Comparison of ENCODE assay signal across 8 cellular contexts in genomic region chr16:49281481-49281842, GRCh38. TPM values are rescaled to one million over a fixed set of nuclear protein-coding genes. Genes with fewer than 3 reads are reported as not detected.
DNase-seq lines count a peak whose midpoint lies in the region; ATAC-seq, FAIRE-seq and TF ChIP-seq lines count a peak whose summit lies in the region.

Gene CBLN1 (minus strand): TSS chr16:49281838. CDS start chr16:49281465, 373 bp downstream.

- H3F3A ChIP-seq in GM23248 (ENCODE audit: insufficient read depth) (no peaks in the 10 kb centered on the region), PC-3 (ENCODE audit: low read length, unreplicated experiment) (no peaks in the 10 kb centered on the region)

- H2AFZ ChIP-seq in GM23248 (no peak within 1 kb of the TSS; the same call in 1 of the 2 replicates), PC-3 (ENCODE audit: low read length) (0 out of 2 replicates have a peak within 1 kb of the TSS, but pooled peaks have one; percentile 34)

- POLR2A ChIA-PET in PC-3 (lab: Charles Lee; ENCODE audit: unreplicated experiment): no interaction called here

- H3K4me3 ChIP-seq in GM23248 (peak within 1 kb of the TSS; percentile 43; the same call in 1 of the 2 replicates), PC-3 (ENCODE audit: low read length) (no peak within 1 kb of the TSS), right cardiac atrium (ENCODE audit: low read length) (peak within 1 kb of the TSS; percentile 48), small intestine (ENCODE audit: low read depth in 1 of 2, low read length in 2 of 2) (peak within 1 kb of the TSS in 1 of 2 donors; percentile 63)

- no peaks in the 10 kb centered on the region for H3K36me3 ChIP-seq in GM23248 (ENCODE audit: low read depth)
- H3K36me3 ChIP-seq in PC-3 (ENCODE audit: low read depth, low read length): no peaks in the 10 kb centered on the region
- H3K36me3 ChIP-seq in small intestine (ENCODE audit: control insufficient read depth in 2 of 2, insufficient read depth in 2 of 2, low read length in 2 of 2): no peaks in the 10 kb centered on the region

- H3K27me3 ChIP-seq in GM23248 (replicated peaks; ENCODE audit: insufficient read depth) (peaks cover 74% of the 10 kb centered on the region), PC-3 (ENCODE audit: low read length) (peaks cover 49% of the 10 kb centered on the region), right cardiac atrium (ENCODE audit: control insufficient read depth, insufficient read depth) (peaks cover 2% of the 10 kb centered on the region), small intestine (ENCODE audit: control insufficient read depth in 2 of 2, insufficient read depth in 2 of 2, low read length in 2 of 2) (peaks cover 6 to 54% of the 10 kb centered on the region in 2 donors)

- H3K4me2 ChIP-seq in GM23248 (ENCODE audit: unreplicated experiment): peak within 1 kb of the TSS; percentile 36
- H3K4me2 ChIP-seq in PC-3 (ENCODE audit: low read length): no peak within 1 kb of the TSS

- intact Hi-C loops in PC-3 (cut with micrococcal nuclease): no loop called here
- intact Hi-C loops in right cardiac atrium (cut with DNase I): no loop called here

- H3K9ac ChIP-seq in GM23248 (no peak within 1 kb of the TSS), PC-3 (ENCODE audit: low read length) (no peak within 1 kb of the TSS)

- H4K20me1 ChIP-seq in GM23248 (ENCODE audit: insufficient read depth) (no peaks in the 10 kb centered on the region), PC-3 (ENCODE audit: low read length) (no peaks in the 10 kb centered on the region)

- H3K4me1 ChIP-seq in GM23248 (ENCODE audit: insufficient read depth) (no peaks in the 10 kb centered on the region), PC-3 (ENCODE audit: insufficient read depth, low read length) (no peaks in the 10 kb centered on the region), right cardiac atrium (ENCODE audit: control insufficient read depth, insufficient read depth, low read length) (peaks cover 2% of the 10 kb centered on the region), small intestine (ENCODE audit: control insufficient read depth in 2 of 2, insufficient read depth in 1 of 2, low read depth in 1 of 2, low read length in 1 of 2) (peaks cover 3 to 4% of the 10 kb centered on the region in 2 donors)

- in situ Hi-C loops in GM23248 (cut with MboI): no loop called here

- no peak for DNase-seq in GM23248
- no peak for DNase-seq in PC-3
- DNase-seq in right cardiac atrium: no peak
- no peak for DNase-seq in small intestine
- no peak for DNase-seq in NCI-H69 (lab: John Stamatoyannopoulos, UW)
- DNase-seq in Kasumi-1 (lab: John Stamatoyannopoulos, UW): no peak
- no peak for DNase-seq in T-helper 9 cell
- DNase-seq in NCI-H2196 (lab: John Stamatoyannopoulos, UW; ENCODE audit: unreplicated experiment): no peak

- no peak for FAIRE-seq in small intestine (lab: Jason Lieb, UNC)

- ATAC-seq in PC-3: no peak
- ATAC-seq in right cardiac atrium: no peak

- CTCF ChIA-PET in PC-3 (lab: Charles Lee): no interaction called here

- H3K9me2 ChIP-seq in GM23248 (ENCODE audit: insufficient read depth) (no peaks in the 10 kb centered on the region), PC-3 (replicated peaks; ENCODE audit: low read length) (no peaks in the 10 kb centered on the region)

- TF ChIP-seq CTCF in PC-3 (conservative IDR thresholded peaks at IDR 0.05; ENCODE audit: low read depth, low read length): no peak

- no peaks in the 10 kb centered on the region for H3K79me2 ChIP-seq in GM23248 (ENCODE audit: insufficient read depth)
- no peaks in the 10 kb centered on the region for H3K79me2 ChIP-seq in PC-3 (ENCODE audit: low read length)

- H3K9me3 ChIP-seq in GM23248 (ENCODE audit: low read depth): no peaks in the 10 kb centered on the region
- no peaks in the 10 kb centered on the region for H3K9me3 ChIP-seq in PC-3 (ENCODE audit: low read length)
- H3K9me3 ChIP-seq in right cardiac atrium (ENCODE audit: control insufficient read depth, low read length): no peaks in the 10 kb centered on the region
- no peaks in the 10 kb centered on the region for H3K9me3 ChIP-seq in small intestine (ENCODE audit: control insufficient read depth, low read depth)

- no TSS peak for BruUV-seq in PC-3 (replicated peaks; lab: Mats Ljungman, UMichigan)

- 7 to 11% methylated on average over 18 to 44 of the region's 45 CpGs for WGBS in GM23248 (ENCODE audit: low coverage in 1 of 2, low lambda C conversion rate in 2 of 2, missing lambda C conversion rate in 2 of 2), 2 experiments
- WGBS in right cardiac atrium: 2% methylated on average over 45 of the region's 45 CpGs
- 0 to 2% (median 2%) methylated on average over 21 to 45 of the region's 45 CpGs for WGBS in small intestine, 3 donors

- no peak within 1 kb of the TSS for H3K27ac ChIP-seq in GM23248
- H3K27ac ChIP-seq in PC-3 (ENCODE audit: low read length): no peak within 1 kb of the TSS
- H3K27ac ChIP-seq in right cardiac atrium (ENCODE audit: low read length): no peak within 1 kb of the TSS
- H3K27ac ChIP-seq in small intestine (ENCODE audit: low read depth in 1 of 2, low read length in 1 of 2): peak within 1 kb of the TSS; percentile 86 to 94

RNA-seq across cellular contexts. Expression of gene CBLN1, which starts in this region (rescaled TPM):
- not detected in 2 replicates for total RNA-seq in GM23248 (2014; rRNA removed; shearing (Covaris generic))
- polyA plus RNA-seq in GM23248 (2016; fragmentation: Nextera tagmentation; extraction: Ambion mirVana) (not detected in 2 replicates), right cardiac atrium (2.7 TPM), small intestine (1 to 10 TPM in 1 of 3 donors, under 1 TPM in 1, not detected in 1; 0.27 to 2.1 TPM)
- total RNA-seq in PC-3 (2014; rRNA removed) (0.04 TPM in 1 of 2 replicates, not detected in the other), right cardiac atrium (1 to 10 TPM in 2 of 4 donors, under 1 TPM in 2; 0.88 to 5.0 (median 1.1) TPM)

Comparison
In these comparisons a context has a peak if more than half of its experiments do, and no peak if none do; other contexts are left out.
1. H3K27ac ChIP-seq: peak in small intestine (2 of 2); none in GM23248 (single experiment), PC-3 (single experiment) and right cardiac atrium (single experiment).